31 cellular contexts compared by ENCODE assay signal in the genomic region with DNA sequence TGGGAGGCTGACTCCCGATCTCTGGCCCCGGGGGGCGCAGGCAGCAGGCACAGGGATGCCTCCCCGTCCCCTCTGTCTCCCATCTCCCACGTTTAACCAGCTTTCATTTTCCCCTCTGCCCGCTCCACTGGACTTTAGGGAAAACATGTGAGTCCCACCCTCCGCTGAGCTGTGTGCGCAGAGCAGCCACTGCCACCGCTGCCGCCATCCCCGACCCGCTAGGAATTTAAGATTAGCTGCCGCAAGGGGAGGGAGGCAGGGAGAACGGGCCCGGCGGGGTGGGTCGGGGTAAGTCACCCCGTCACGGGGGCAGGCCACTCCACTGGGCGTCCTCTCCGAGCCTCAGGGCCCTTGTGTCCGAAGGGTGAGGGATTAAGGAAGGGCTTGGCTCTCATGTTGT. TPM values are rescaled to one million over a fixed set of nuclear protein-coding genes. Genes with fewer than 3 reads are reported as not detected.
"Had no signal": no experiment of that assay in that cellular context is flagged by ENCODE, and none has a peak within 500 bp of the region (broad histone marks: within the 10 kb centered on the region; RNA-seq: fewer than 3 reads in every experiment).

No MANE protein-coding gene starts in this region.

- H3K4me3 Mint-ChIP-seq: activated CD4-positive, alpha-beta memory T cell treated with anti-CD3 and anti-CD28 coated beads for 36 hours; activated CD4-positive, alpha-beta T cell treated with anti-CD3 and anti-CD28 coated beads for 36 hours; activated CD4-positive, alpha-beta T cell treated with anti-CD3 and anti-CD28 coated beads, Interleukin-2, amount 10 ng/mL, durations not matched to agents 24 days and 14 days; activated CD8-positive, alpha-beta memory T cell treated with anti-CD3 and anti-CD28 coated beads, Interleukin-2, amount 10 ng/mL, durations not matched to agents 7 days and 5 days; activated CD8-positive, alpha-beta T cell treated with anti-CD3 and anti-CD28 coated beads, Interleukin-2, amount 10 ng/mL, durations not matched to agents 7 days and 5 days; activated naive CD4-positive, alpha-beta T cell treated with anti-CD3 and anti-CD28 coated beads for 36 hours; activated naive CD4-positive, alpha-beta T cell treated with anti-CD3 and anti-CD28 coated beads, Interleukin-2, amount 50 U/mL, for 24 hours; activated naive CD8-positive, alpha-beta T cell treated with anti-CD3 and anti-CD28 coated beads for 36 hours; activated naive CD8-positive, alpha-beta T cell treated with anti-CD3 and anti-CD28 coated beads, Interleukin-2, amount 50 U/mL, for 24 hours; activated T-helper 1 cell treated with anti-CD3 and anti-CD28 coated beads, Interleukin-12 subunit alpha, Interleukin-12 subunit beta, Interleukin-2, Interleukin-4 antibody, amounts not matched to agents 30 ng/mL and 10 ng/mL and 1 ng/mL, durations not matched to agents 14 hours and 24 hours and 36 hours had no signal

- H3K27me3 ChIP-seq: adrenal gland, body of pancreas had no signal

- H3K9me3 Mint-ChIP-seq: activated CD4-positive, alpha-beta memory T cell treated with anti-CD3 and anti-CD28 coated beads for 36 hours; activated CD4-positive, alpha-beta T cell treated with anti-CD3 and anti-CD28 coated beads, Interleukin-2, amount 10 ng/mL, durations not matched to agents 24 days and 14 days; activated naive CD4-positive, alpha-beta T cell treated with anti-CD3 and anti-CD28 coated beads for 36 hours; activated naive CD4-positive, alpha-beta T cell treated with anti-CD3 and anti-CD28 coated beads, Interleukin-2, amount 50 U/mL, for 24 hours; activated naive CD8-positive, alpha-beta T cell treated with anti-CD3 and anti-CD28 coated beads for 36 hours; activated naive CD8-positive, alpha-beta T cell treated with anti-CD3 and anti-CD28 coated beads, Interleukin-2, amount 50 U/mL, for 24 hours; activated T-helper 1 cell treated with anti-CD3 and anti-CD28 coated beads, Interleukin-12 subunit alpha, Interleukin-12 subunit beta, Interleukin-2, Interleukin-4 antibody, amounts not matched to agents 30 ng/mL and 10 ng/mL and 1 ng/mL, durations not matched to agents 14 hours and 24 hours and 36 hours; activated T-helper 2 cell treated with anti-CD3 and anti-CD28 coated beads, Interferon-gamma antibody, Interleukin-2, Interleukin-4, amounts not matched to agents 10 μg/mL and 5 μg/mL and 100 μg/mL, durations not matched to agents 14 hours and 24 hours and 36 hours had no signal

- H3K36me3 Mint-ChIP-seq: activated CD4-positive, alpha-beta memory T cell treated with anti-CD3 and anti-CD28 coated beads for 36 hours; activated CD8-positive, alpha-beta memory T cell treated with anti-CD3 and anti-CD28 coated beads, Interleukin-2, amount 10 ng/mL, durations not matched to agents 7 days and 5 days; activated naive CD4-positive, alpha-beta T cell treated with anti-CD3 and anti-CD28 coated beads, Interleukin-2, amount 50 U/mL, for 24 hours; activated naive CD8-positive, alpha-beta T cell treated with anti-CD3 and anti-CD28 coated beads for 36 hours had no signal

- ATAC-seq: activated CD4-positive, alpha-beta T cell treated with anti-CD3 and anti-CD28 coated beads for 36 hours; activated CD8-positive, alpha-beta memory T cell treated with anti-CD3 and anti-CD28 coated beads, Interleukin-2, amount 10 ng/mL, durations not matched to agents 7 days and 5 days; activated CD8-positive, alpha-beta T cell treated with anti-CD3 and anti-CD28 coated beads, Interleukin-2, amount 10 ng/mL, durations not matched to agents 7 days and 5 days; activated naive CD8-positive, alpha-beta T cell treated with anti-CD3 and anti-CD28 coated beads, Interleukin-2, amount 50 U/mL, for 24 hours; body of pancreas; gastroesophageal sphincter had no signal

- H3K4me1 ChIP-seq: adrenal gland, body of pancreas, esophagus squamous epithelium, gastroesophageal sphincter had no signal

- DNase-seq: activated CD4-positive, alpha-beta memory T cell treated with anti-CD3 and anti-CD28 coated beads for 36 hours; activated CD4-positive, alpha-beta T cell treated with anti-CD3 and anti-CD28 coated beads for 36 hours; activated CD4-positive, alpha-beta T cell treated with anti-CD3 and anti-CD28 coated beads, Interleukin-2, amount 10 ng/mL, durations not matched to agents 24 days and 14 days; activated CD4-positive, CD25-positive, alpha-beta regulatory T cell; activated CD4-positive, CD25-positive, alpha-beta regulatory T cell treated with anti-CD3 and anti-CD28 coated beads, Interleukin-2, amount 50 U/mL, for 72 hours; activated CD8-positive, alpha-beta memory T cell treated with anti-CD3 and anti-CD28 coated beads, Interleukin-2, amount 10 ng/mL, durations not matched to agents 7 days and 5 days; activated CD8-positive, alpha-beta memory T cell treated with anti-CD3 and anti-CD28 coated beads, Interleukin-2, amount 50 U/mL, for 4 hours; activated CD8-positive, alpha-beta T cell treated with anti-CD3 and anti-CD28 coated beads, Interleukin-2, amount 10 ng/mL, durations not matched to agents 7 days and 5 days; activated effector memory CD4-positive, alpha-beta T cell treated with anti-CD3 and anti-CD28 coated beads, Interleukin-2, amount 50 U/mL, for 16 hours; activated naive CD4-positive, alpha-beta T cell treated with anti-CD3 and anti-CD28 coated beads for 36 hours; activated naive CD8-positive, alpha-beta T cell treated with anti-CD3 and anti-CD28 coated beads for 36 hours; activated naive CD8-positive, alpha-beta T cell treated with anti-CD3 and anti-CD28 coated beads, Interleukin-2, amount 50 U/mL, for 24 hours; activated T-cell treated with anti-CD3 and anti-CD28 coated beads, Interleukin-2, amount 50 U/mL, for 1 hour; activated T-cell treated with anti-CD3 and anti-CD28 coated beads, Interleukin-2, amount 50 U/mL, for 48 hours; adrenal gland; amygdala; aorta; body of pancreas; caudate nucleus; cortex of kidney; effector CD8-positive, alpha-beta T cell; esophagus squamous epithelium; foreskin melanocyte; heart right ventricle; T-helper 2 cell had no signal

- H3K4me3 ChIP-seq: adrenal gland, body of pancreas, esophagus squamous epithelium, gastroesophageal sphincter, heart right ventricle had no signal

- H3K9me3 ChIP-seq: adrenal gland, body of pancreas, esophagus squamous epithelium, gastroesophageal sphincter, heart right ventricle had no signal

- H3K27ac ChIP-seq: adrenal gland, body of pancreas, epithelial cell of prostate, esophagus squamous epithelium, gastroesophageal sphincter, heart right ventricle had no signal

- H3K36me3 ChIP-seq: adrenal gland, esophagus squamous epithelium, gastroesophageal sphincter, heart right ventricle had no signal

- H3K4me1 Mint-ChIP-seq: activated CD4-positive, alpha-beta T cell treated with anti-CD3 and anti-CD28 coated beads for 36 hours; activated naive CD8-positive, alpha-beta T cell treated with anti-CD3 and anti-CD28 coated beads for 36 hours had no signal

- H3K27ac Mint-ChIP-seq: activated CD4-positive, alpha-beta memory T cell treated with anti-CD3 and anti-CD28 coated beads for 36 hours; activated CD4-positive, alpha-beta T cell treated with anti-CD3 and anti-CD28 coated beads for 36 hours; activated CD4-positive, alpha-beta T cell treated with anti-CD3 and anti-CD28 coated beads, Interleukin-2, amount 10 ng/mL, durations not matched to agents 24 days and 14 days; activated CD8-positive, alpha-beta memory T cell treated with anti-CD3 and anti-CD28 coated beads, Interleukin-2, amount 10 ng/mL, durations not matched to agents 7 days and 5 days; activated CD8-positive, alpha-beta T cell treated with anti-CD3 and anti-CD28 coated beads, Interleukin-2, amount 10 ng/mL, durations not matched to agents 7 days and 5 days; activated naive CD4-positive, alpha-beta T cell treated with anti-CD3 and anti-CD28 coated beads for 36 hours; activated naive CD4-positive, alpha-beta T cell treated with anti-CD3 and anti-CD28 coated beads, Interleukin-2, amount 50 U/mL, for 24 hours; activated naive CD8-positive, alpha-beta T cell treated with anti-CD3 and anti-CD28 coated beads for 36 hours; activated naive CD8-positive, alpha-beta T cell treated with anti-CD3 and anti-CD28 coated beads, Interleukin-2, amount 50 U/mL, for 24 hours; activated T-helper 1 cell treated with anti-CD3 and anti-CD28 coated beads, Interleukin-12 subunit alpha, Interleukin-12 subunit beta, Interleukin-2, Interleukin-4 antibody, amounts not matched to agents 30 ng/mL and 10 ng/mL and 1 ng/mL, durations not matched to agents 14 hours and 24 hours and 36 hours; activated T-helper 2 cell treated with anti-CD3 and anti-CD28 coated beads, Interferon-gamma antibody, Interleukin-2, Interleukin-4, amounts not matched to agents 10 μg/mL and 5 μg/mL and 100 μg/mL, durations not matched to agents 14 hours and 24 hours and 36 hours had no signal

RNA-seq across cellular contexts. Expression of gene KCNN1, which starts 15.5 kb away (rescaled TPM):
- total RNA-seq: activated CD4-positive, alpha-beta T cell treated with anti-CD3 and anti-CD28 coated beads, Interleukin-2, amount 10 ng/mL, durations not matched to agents 24 days and 14 days; activated CD8-positive, alpha-beta T cell treated with anti-CD3 and anti-CD28 coated beads, Interleukin-2, amount 10 ng/mL, durations not matched to agents 7 days and 5 days; activated T-helper 1 cell treated with anti-CD3 and anti-CD28 coated beads, Interleukin-12 subunit alpha, Interleukin-12 subunit beta, Interleukin-2, Interleukin-4 antibody, amounts not matched to agents 30 ng/mL and 10 ng/mL and 1 ng/mL, durations not matched to agents 14 hours and 24 hours and 36 hours; body of pancreas; chondrocyte had no signal
